ENCODE assay signal across 16 cellular contexts in the genomic region with DNA sequence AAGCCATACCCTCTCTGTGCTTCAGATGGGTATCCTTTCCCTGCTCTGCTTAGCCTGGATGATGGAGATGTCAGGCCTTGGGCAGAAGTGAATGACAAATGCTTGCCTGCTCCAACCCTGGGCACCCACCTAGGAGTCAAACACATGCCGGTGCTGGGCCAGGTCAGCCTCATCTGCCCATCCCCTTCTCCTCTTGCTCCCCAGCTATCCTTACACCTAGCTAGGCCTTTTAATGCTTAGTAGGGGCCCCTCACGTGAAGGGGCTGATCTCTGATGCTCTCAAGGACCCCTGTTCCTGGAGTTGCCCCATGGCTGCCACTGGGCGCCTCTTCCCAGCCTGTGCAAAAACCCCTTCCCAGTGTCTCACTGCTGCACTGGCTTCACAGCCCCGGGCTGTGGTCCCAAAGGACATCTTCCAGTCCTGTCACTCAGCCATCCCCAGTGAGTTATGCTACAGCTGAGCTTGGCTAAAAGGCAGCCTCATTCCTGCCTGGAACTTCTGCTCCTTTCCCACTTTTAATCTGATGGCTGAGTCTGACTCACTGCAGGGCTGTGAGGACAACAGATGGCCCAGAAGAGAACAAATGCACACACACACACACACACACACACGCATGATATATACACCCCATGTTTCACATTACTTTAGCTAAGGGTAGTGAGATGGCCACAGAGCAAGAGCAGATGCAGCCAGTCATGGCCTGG. TPM values are rescaled to one million over a fixed set of nuclear protein-coding genes. Genes with fewer than 3 reads are reported as not detected.
DNase-seq lines count a peak whose midpoint lies in the region; ATAC-seq, FAIRE-seq and TF ChIP-seq lines count a peak whose summit lies in the region.
"Had no signal": no experiment of that assay in that cellular context is flagged by ENCODE, and none has a peak within 500 bp of the region (broad histone marks: within the 10 kb centered on the region; RNA-seq: fewer than 3 reads in every experiment).

No MANE protein-coding gene starts in this region.

- H3K4me1 Mint-ChIP-seq in CD4-positive, CD25-positive, alpha-beta regulatory T cell = peaks cover 7 to 37% (median 28%) of the 10 kb centered on the region in 4 donors
- H3K4me1 Mint-ChIP-seq in natural killer cell (peaks cover 18 to 32% of the 10 kb centered on the region in 2 donors), T-helper 17 cell (peaks cover 22% of the 10 kb centered on the region)

- H3K4me3 Mint-ChIP-seq in CD4-positive, CD25-positive, alpha-beta regulatory T cell = no peak overlapping the region
- H3K4me3 Mint-ChIP-seq in natural killer cell (no peak overlapping the region), T-helper 17 cell (no peak overlapping the region)
- H3K4me3 Mint-ChIP-seq: activated CD4-positive, alpha-beta T cell treated with anti-CD3 and anti-CD28 coated beads for 36 hours had no signal

- no peaks in the 10 kb centered on the region for H3K9me3 Mint-ChIP-seq in CD4-positive, CD25-positive, alpha-beta regulatory T cell
- no peaks in the 10 kb centered on the region for H3K9me3 Mint-ChIP-seq in natural killer cell

- no peak for DNase-seq in CD4-positive, CD25-positive, alpha-beta regulatory T cell
- DNase-seq in bronchial epithelial cell (ENCODE audit: low read depth) (no peak), myocyte (ENCODE audit: low read depth) (peak; percentile 84), natural killer cell (no peak), T-helper 17 cell (no peak)
- DNase-seq: activated CD4-positive, alpha-beta T cell treated with anti-CD3 and anti-CD28 coated beads for 36 hours; activated gamma-delta T cell treated with Interleukin-2 at 50 U/mL for 16 hours; left ventricle myocardium inferior; MG63; NCI-H510A treated with DMSO at 0.1 percent for 48 hours; stimulated activated CD4-positive, alpha-beta T cell treated with anti-CD3 and anti-CD28 coated beads, Interleukin-4, amount 100 ng/mL, for 4 hours had no signal

- POLR2A ChIA-PET in HEK293 (lab: Yijun Ruan, JAX) = interaction anchor here (0.7 kb wide), 1 partner anchor 12 kb away, joined by 3 read pairs; no protein-coding TSS in a partner anchor

- H3K27ac ChIP-seq in CD4-positive, CD25-positive, alpha-beta regulatory T cell (ENCODE audit: insufficient read depth, low read length, poor library complexity, severe bottlenecking) = no peak overlapping the region
- no peak overlapping the region for H3K27ac ChIP-seq in HEK293 (ENCODE audit: extremely low read depth, low read depth, low read length)
- H3K27ac ChIP-seq: heart left ventricle, left ventricle myocardium inferior, SJCRH30 had no signal

- no peaks in the 10 kb centered on the region for H3K27me3 Mint-ChIP-seq in CD4-positive, CD25-positive, alpha-beta regulatory T cell
- H3K27me3 Mint-ChIP-seq in natural killer cell (ENCODE audit: low read depth in 2 of 2) = no peaks in the 10 kb centered on the region
- H3K27me3 Mint-ChIP-seq in T-helper 17 cell = no peaks in the 10 kb centered on the region
- H3K27me3 Mint-ChIP-seq: activated CD4-positive, alpha-beta T cell treated with anti-CD3 and anti-CD28 coated beads for 36 hours had no signal

- H3K9me3 ChIP-seq in CD4-positive, CD25-positive, alpha-beta regulatory T cell (ENCODE audit: control insufficient read depth in 2 of 2, low read length in 2 of 2) = no peaks in the 10 kb centered on the region
- H3K9me3 ChIP-seq in HEK293 (ENCODE audit: control insufficient read depth, insufficient read depth, low read depth, low read length) = no peaks in the 10 kb centered on the region
- H3K9me3 ChIP-seq in T-helper 17 cell (ENCODE audit: control insufficient read depth, low read length, poor library complexity, severe bottlenecking) = no peaks in the 10 kb centered on the region
- H3K9me3 ChIP-seq: left ventricle myocardium inferior, MG63, SJCRH30 had no signal

- H3K4me1 ChIP-seq in CD4-positive, CD25-positive, alpha-beta regulatory T cell (ENCODE audit: control insufficient read depth, insufficient read depth, low read length, poor library complexity, severe bottlenecking) = peaks cover 4% of the 10 kb centered on the region
- no peaks in the 10 kb centered on the region for H3K4me1 ChIP-seq in HEK293 (ENCODE audit: control insufficient read depth, insufficient read depth, low read length)

- intact Hi-C loops in natural killer cell (cut with micrococcal nuclease) = no loop called here

- H3K4me3 ChIP-seq in CD4-positive, CD25-positive, alpha-beta regulatory T cell (ENCODE audit: low read depth, low read length) = no peak overlapping the region
- H3K4me3 ChIP-seq in HEK293 (ENCODE audit: low read depth, low read length) (no peak overlapping the region), bronchial epithelial cell (ENCODE audit: low read depth, low read length) (no peak overlapping the region)
- H3K4me3 ChIP-seq: heart left ventricle, left ventricle myocardium inferior, MG63, SJCRH30 had no signal

- no peaks in the 10 kb centered on the region for H3K36me3 Mint-ChIP-seq in CD4-positive, CD25-positive, alpha-beta regulatory T cell
- H3K36me3 Mint-ChIP-seq in natural killer cell (no peaks in the 10 kb centered on the region), T-helper 17 cell (ENCODE audit: low read depth) (no peaks in the 10 kb centered on the region)

- peak overlapping the region in 2 of 3 donors; percentile 3 to 55 for H3K27ac Mint-ChIP-seq in CD4-positive, CD25-positive, alpha-beta regulatory T cell
- H3K27ac Mint-ChIP-seq in natural killer cell (no peak overlapping the region), T-helper 17 cell (no peak overlapping the region)
- H3K27ac Mint-ChIP-seq: activated CD4-positive, alpha-beta T cell treated with anti-CD3 and anti-CD28 coated beads for 36 hours had no signal

- peak; percentile 79 for FAIRE-seq in bronchial epithelial cell (lab: Jason Lieb, UNC)

- no peak for TF ChIP-seq CTCF in HEK293 (tag by site-specific recombination; IDR thresholded peaks at IDR 0.05)
- TF ChIP-seq CTCF in bronchial epithelial cell (IDR thresholded peaks at IDR 0.05; ENCODE audit: insufficient read depth, low read length, severe bottlenecking) = no peak
- no peak for TF ChIP-seq CTCF in natural killer cell (IDR thresholded peaks at IDR 0.05)

- no peaks in the 10 kb centered on the region for H3K27me3 ChIP-seq in CD4-positive, CD25-positive, alpha-beta regulatory T cell (ENCODE audit: control insufficient read depth, insufficient read depth, low read length)
- H3K27me3 ChIP-seq in bronchial epithelial cell (ENCODE audit: control insufficient read depth, insufficient read depth, low read length) = no peaks in the 10 kb centered on the region
- H3K27me3 ChIP-seq: heart left ventricle, MG63, SJCRH30 had no signal

- CTCF ChIA-PET in HEK293 (lab: Yijun Ruan, JAX) = interaction anchor here (0.6 to 1.0 kb wide), 3 partner anchors 26 to 162 kb away, joined by 3 to 4 read pairs (median 3); no protein-coding TSS in a partner anchor

- ATAC-seq in CD4-positive, CD25-positive, alpha-beta regulatory T cell (ENCODE audit: low read depth in 2 of 2) = no peak
- ATAC-seq in HG03571 (IDR thresholded peaks at IDR 0.05; ENCODE audit: unreplicated experiment) (no peak), natural killer cell (no peak), T-helper 17 cell (no peak), HG03457 (IDR thresholded peaks at IDR 0.05; ENCODE audit: unreplicated experiment) (no peak)
- ATAC-seq: activated CD4-positive, alpha-beta T cell treated with anti-CD3 and anti-CD28 coated beads for 36 hours had no signal

- no peaks in the 10 kb centered on the region for H3K36me3 ChIP-seq in CD4-positive, CD25-positive, alpha-beta regulatory T cell (ENCODE audit: control insufficient read depth, insufficient read depth, low read length)
- H3K36me3 ChIP-seq in HEK293 (ENCODE audit: control insufficient read depth in 2 of 2, insufficient read depth in 1 of 2, low read length in 2 of 2) (peaks cover 0 to under 1% of the 10 kb centered on the region in 2 experiments; a peak in 2 of 3 replicates), bronchial epithelial cell (ENCODE audit: control insufficient read depth, insufficient read depth, low read length) (no peaks in the 10 kb centered on the region)
- H3K36me3 ChIP-seq: heart left ventricle, left ventricle myocardium inferior, MG63, SJCRH30 had no signal

TF ChIP-seq in HEK293, 187 proteins besides CTCF, POLR2A, EP300 and RAD21:
- TF ChIP-seq, protein P1, sequence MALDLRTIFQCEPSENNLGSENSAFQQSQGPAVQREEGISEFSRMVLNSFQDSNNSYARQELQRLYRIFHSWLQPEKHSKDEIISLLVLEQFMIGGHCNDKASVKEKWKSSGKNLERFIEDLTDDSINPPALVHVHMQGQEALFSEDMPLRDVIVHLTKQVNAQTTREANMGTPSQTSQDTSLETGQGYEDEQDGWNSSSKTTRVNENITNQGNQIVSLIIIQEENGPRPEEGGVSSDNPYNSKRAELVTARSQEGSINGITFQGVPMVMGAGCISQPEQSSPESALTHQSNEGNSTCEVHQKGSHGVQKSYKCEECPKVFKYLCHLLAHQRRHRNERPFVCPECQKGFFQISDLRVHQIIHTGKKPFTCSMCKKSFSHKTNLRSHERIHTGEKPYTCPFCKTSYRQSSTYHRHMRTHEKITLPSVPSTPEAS (tag by site-specific recombination; IDR thresholded peaks at IDR 0.05) = peak; percentile 49; the same call in 1 of the 2 replicates
- no peak for TF ChIP-seq ZSCAN23 (tag by site-specific recombination; IDR thresholded peaks at IDR 0.05)

RNA-seq across cellular contexts. Expression of a gene that starts 12.8 kb away (rescaled TPM):
- 1.2 TPM for total RNA-seq in CD4-positive, CD25-positive, alpha-beta regulatory T cell
- polyA plus RNA-seq in CD4-positive, CD25-positive, alpha-beta regulatory T cell = 1 to 10 TPM; 1.6 to 4.3 (median 3.4) TPM
- total RNA-seq in bronchial epithelial cell = 96.4 and 176 TPM in 2 replicates
- total RNA-seq in myocyte = 1.8 and 4.0 TPM in 2 replicates
- polyA plus RNA-seq in myocyte (2012) = 2.7 TPM
- total RNA-seq in natural killer cell = 1 to 10 TPM; 2.0 to 2.7 (median 2.6) TPM
- 1 to 10 TPM; 1.2 to 2.3 TPM for total RNA-seq in T-helper 17 cell

RNA-seq across cellular contexts. Expression of a gene that starts 51.1 kb away (rescaled TPM):
- 84.3 TPM for total RNA-seq in CD4-positive, CD25-positive, alpha-beta regulatory T cell
- polyA plus RNA-seq in CD4-positive, CD25-positive, alpha-beta regulatory T cell = 10 to 100 TPM; 49.1 to 72.4 (median 59.4) TPM
- 46.9 and 69.3 TPM in 2 replicates for total RNA-seq in bronchial epithelial cell
- total RNA-seq in myocyte = 125 and 146 TPM in 2 replicates
- 415 TPM for polyA plus RNA-seq in myocyte (2012)
- total RNA-seq in natural killer cell = 10 to 100 TPM; 74.6 to 76.4 (median 75.4) TPM
- 100 to 1,000 TPM in 1 of 2 donors, 10 to 100 TPM in 1; 77.9 to 113 TPM for total RNA-seq in T-helper 17 cell

Comparison
In these comparisons a context has a peak if more than half of its experiments do, and no peak if none do; other contexts are left out.
1. H3K27ac Mint-ChIP-seq: peak in CD4-positive, CD25-positive, alpha-beta regulatory T cell (2 of 3); none in natural killer cell (0 of 2) and T-helper 17 cell (single experiment).
2. RNA of a gene that starts 12.8 kb away (total RNA-seq): 96.4 to 176 TPM in bronchial epithelial cell; 2.0 to 2.7 TPM in natural killer cell, 1.2 to 2.3 TPM in T-helper 17 cell, 1.8 to 4.0 TPM in myocyte and 1.2 TPM in CD4-positive, CD25-positive, alpha-beta regulatory T cell (single experiment); every median in the first group is over 10 times any median in the second.